19 cellular contexts compared by ENCODE assay signal in the genomic region with DNA sequence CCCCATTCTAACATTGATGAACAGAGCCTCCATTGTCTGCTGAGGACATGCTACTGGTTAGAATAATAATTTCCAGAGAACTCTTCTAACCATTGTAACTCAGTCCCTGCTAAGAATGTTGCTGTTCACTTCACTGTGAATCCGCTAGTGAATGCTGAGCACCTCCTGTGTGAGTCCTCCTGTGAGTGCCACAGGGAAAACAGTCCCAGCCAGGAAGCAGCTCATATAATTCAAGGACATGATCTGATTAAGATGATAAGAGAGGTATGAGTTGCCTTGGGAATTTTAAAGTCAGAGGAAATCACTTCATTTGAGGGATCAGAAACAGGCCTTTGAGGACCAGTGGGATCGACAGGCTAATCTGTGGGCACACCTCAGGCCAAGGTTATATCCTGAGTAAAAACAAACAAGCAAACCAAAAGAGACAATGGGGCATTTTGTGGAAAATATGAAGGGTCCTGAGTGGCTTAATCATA. TPM values are rescaled to one million over a fixed set of nuclear protein-coding genes. Genes with fewer than 3 reads are reported as not detected.
A peak's percentile ranks its signal among the peaks of the same experiment; 100 is the strongest.
DNase-seq lines count a peak whose midpoint lies in the region; ATAC-seq and TF ChIP-seq lines count a peak whose summit lies in the region.
"Had no signal": no experiment of that assay in that cellular context is flagged by ENCODE, and none has a peak within 500 bp of the region (broad histone marks: within the 10 kb centered on the region; RNA-seq: fewer than 3 reads in every experiment).

No MANE protein-coding gene starts in this region.

- H3F3A ChIP-seq in Loucy (ENCODE audit: low read depth) = no peaks in the 10 kb centered on the region

- H3K4me3 Mint-ChIP-seq in activated CD8-positive, alpha-beta T cell treated with anti-CD3 and anti-CD28 coated beads, Interleukin-2, amount 10 ng/mL, durations not matched to agents 7 days and 5 days = no peak overlapping the region
- H3K4me3 Mint-ChIP-seq in activated CD8-positive, alpha-beta T cell treated with anti-CD3 and anti-CD28 coated beads for 36 hours = no peak overlapping the region
- H3K4me3 Mint-ChIP-seq: activated CD4-positive, alpha-beta memory T cell treated with anti-CD3 and anti-CD28 coated beads for 36 hours; type B pancreatic cell had no signal

- peaks cover 16% of the 10 kb centered on the region for H3K4me1 ChIP-seq in Loucy (ENCODE audit: insufficient read depth, low read length, poor library complexity, severe bottlenecking)
- peaks cover 85 to 94% of the 10 kb centered on the region in 2 experiments for H3K4me1 ChIP-seq in neutrophil (ENCODE audit: control insufficient read depth in 1 of 2, insufficient read depth in 1 of 2, low read depth in 1 of 2, low read length in 1 of 2)

- intact Hi-C loops in activated CD8-positive, alpha-beta T cell treated with anti-CD3 and anti-CD28 coated beads for 36 hours (cut with micrococcal nuclease) = no loop called here

- H3K79me2 ChIP-seq in Loucy (ENCODE audit: insufficient read depth, low read length) = no peaks in the 10 kb centered on the region
- H3K79me2 ChIP-seq: hepatocyte had no signal

- H3K9me3 Mint-ChIP-seq in activated CD8-positive, alpha-beta T cell treated with anti-CD3 and anti-CD28 coated beads, Interleukin-2, amount 10 ng/mL, durations not matched to agents 7 days and 5 days (ENCODE audit: insufficient read depth) = no peaks in the 10 kb centered on the region
- H3K9me3 Mint-ChIP-seq in activated CD8-positive, alpha-beta T cell treated with anti-CD3 and anti-CD28 coated beads for 36 hours = no peaks in the 10 kb centered on the region
- H3K9me3 Mint-ChIP-seq: type B pancreatic cell had no signal

- H4K20me1 ChIP-seq in Loucy (ENCODE audit: insufficient read depth, low read length, poor library complexity, severe bottlenecking) = no peaks in the 10 kb centered on the region

- POLR2A ChIA-PET in activated CD8-positive, alpha-beta T cell treated with anti-CD3 and anti-CD28 coated beads, Interleukin-2, amount 10 ng/mL, durations not matched to agents 7 days and 5 days (lab: Charles Lee) = no interaction called here
- POLR2A ChIA-PET in activated CD8-positive, alpha-beta T cell treated with anti-CD3 and anti-CD28 coated beads for 36 hours (lab: Charles Lee) = no interaction called here

- H3K27me3 ChIP-seq in Loucy (ENCODE audit: insufficient read depth, low read length, poor library complexity, severe bottlenecking) (no peaks in the 10 kb centered on the region), neutrophil (no peaks in the 10 kb centered on the region)
- H3K27me3 ChIP-seq: hepatocyte had no signal

- H3K27ac Mint-ChIP-seq in activated CD8-positive, alpha-beta T cell treated with anti-CD3 and anti-CD28 coated beads, Interleukin-2, amount 10 ng/mL, durations not matched to agents 7 days and 5 days = peak overlapping the region; percentile 33
- no peak overlapping the region for H3K27ac Mint-ChIP-seq in activated CD8-positive, alpha-beta T cell treated with anti-CD3 and anti-CD28 coated beads for 36 hours
- H3K27ac Mint-ChIP-seq: activated CD4-positive, alpha-beta memory T cell treated with anti-CD3 and anti-CD28 coated beads for 36 hours; type B pancreatic cell had no signal

- H3K27me3 Mint-ChIP-seq in activated CD8-positive, alpha-beta T cell treated with anti-CD3 and anti-CD28 coated beads, Interleukin-2, amount 10 ng/mL, durations not matched to agents 7 days and 5 days (ENCODE audit: low read depth) = no peaks in the 10 kb centered on the region
- no peaks in the 10 kb centered on the region for H3K27me3 Mint-ChIP-seq in activated CD8-positive, alpha-beta T cell treated with anti-CD3 and anti-CD28 coated beads for 36 hours
- H3K27me3 Mint-ChIP-seq: activated CD4-positive, alpha-beta memory T cell treated with anti-CD3 and anti-CD28 coated beads for 36 hours; type B pancreatic cell had no signal

- no peaks in the 10 kb centered on the region for H3K9me2 ChIP-seq in Loucy (replicated peaks; ENCODE audit: low read depth, low read length)

- no peaks in the 10 kb centered on the region for H3K9me3 ChIP-seq in Loucy (ENCODE audit: insufficient read depth, low read depth, low read length)
- H3K9me3 ChIP-seq in neutrophil = no peaks in the 10 kb centered on the region

- no peak overlapping the region for H3K4me2 ChIP-seq in Loucy (ENCODE audit: low read depth, low read length, poor library complexity, severe bottlenecking)
- H3K4me2 ChIP-seq: hepatocyte had no signal

- peak overlapping the region; percentile 88 for H3K27ac ChIP-seq in neutrophil
- H3K27ac ChIP-seq: hepatocyte, WERI-Rb-1 had no signal

- no peak for DNase-seq in activated CD8-positive, alpha-beta T cell treated with anti-CD3 and anti-CD28 coated beads, Interleukin-2, amount 10 ng/mL, durations not matched to agents 7 days and 5 days
- no peak for DNase-seq in activated CD8-positive, alpha-beta T cell treated with anti-CD3 and anti-CD28 coated beads for 36 hours
- DNase-seq in globus pallidus (ENCODE audit: low spot score) (peak; percentile 27), NCI-H1436 (lab: John Stamatoyannopoulos, UW) (no peak), OCI-M1 (lab: John Stamatoyannopoulos, UW) (no peak)
- DNase-seq: activated CD4-positive, alpha-beta memory T cell treated with anti-CD3 and anti-CD28 coated beads for 36 hours; activated gamma-delta T cell; activated T-cell treated with anti-CD3 and anti-CD28 coated beads for 4 hours; NCI-H187; NCI-H82; PC-3; retina; WERI-Rb-1 had no signal

- no peak for ATAC-seq in activated CD8-positive, alpha-beta T cell treated with anti-CD3 and anti-CD28 coated beads, Interleukin-2, amount 10 ng/mL, durations not matched to agents 7 days and 5 days
- no peak for ATAC-seq in activated CD8-positive, alpha-beta T cell treated with anti-CD3 and anti-CD28 coated beads for 36 hours
- no peak for ATAC-seq in HG03342 (IDR thresholded peaks at IDR 0.05; ENCODE audit: unreplicated experiment)
- ATAC-seq: HCT116, PC-3 had no signal

- peaks cover 42% of the 10 kb centered on the region for H3K4me1 Mint-ChIP-seq in activated CD8-positive, alpha-beta T cell treated with anti-CD3 and anti-CD28 coated beads, Interleukin-2, amount 10 ng/mL, durations not matched to agents 7 days and 5 days (ENCODE audit: low read depth)
- peaks cover 37% of the 10 kb centered on the region for H3K4me1 Mint-ChIP-seq in activated CD8-positive, alpha-beta T cell treated with anti-CD3 and anti-CD28 coated beads for 36 hours (ENCODE audit: low read depth)

- no peak overlapping the region for H3K4me3 ChIP-seq in Loucy (ENCODE audit: low read length, poor library complexity, severe bottlenecking)
- H3K4me3 ChIP-seq in neutrophil (ENCODE audit: low read depth in 1 of 2, low read length in 1 of 2) = peak overlapping the region in 1 of 2 experiments; percentile 59
- H3K4me3 ChIP-seq: hepatocyte had no signal

- CTCF ChIA-PET in activated CD8-positive, alpha-beta T cell treated with anti-CD3 and anti-CD28 coated beads, Interleukin-2, amount 10 ng/mL, durations not matched to agents 7 days and 5 days (lab: Charles Lee) = interaction anchor here (1.4 kb wide), 1 partner anchor 141 kb away, joined by 3 read pairs; no protein-coding TSS in a partner anchor
- CTCF ChIA-PET in activated CD8-positive, alpha-beta T cell treated with anti-CD3 and anti-CD28 coated beads for 36 hours (lab: Charles Lee) = no interaction called here

- 0 out of 2 replicates have a peak overlapping the region, but pooled peaks have one; percentile 61 for H2AFZ ChIP-seq in Loucy (ENCODE audit: low read length)
- H2AFZ ChIP-seq: hepatocyte had no signal

- H3K36me3 Mint-ChIP-seq in activated CD8-positive, alpha-beta T cell treated with anti-CD3 and anti-CD28 coated beads, Interleukin-2, amount 10 ng/mL, durations not matched to agents 7 days and 5 days (ENCODE audit: low read depth) = peaks cover 9% of the 10 kb centered on the region
- peaks cover 7% of the 10 kb centered on the region for H3K36me3 Mint-ChIP-seq in activated CD8-positive, alpha-beta T cell treated with anti-CD3 and anti-CD28 coated beads for 36 hours (ENCODE audit: low read depth)
- H3K36me3 Mint-ChIP-seq: type B pancreatic cell had no signal

- no peak for TF ChIP-seq CTCF in activated CD8-positive, alpha-beta T cell treated with anti-CD3 and anti-CD28 coated beads for 36 hours (IDR thresholded peaks at IDR 0.05)
- TF ChIP-seq CTCF in Loucy (conservative IDR thresholded peaks at IDR 0.05; ENCODE audit: low read length) (no peak), neutrophil (IDR thresholded peaks at IDR 0.05) (no peak)

- H3K36me3 ChIP-seq in Loucy (ENCODE audit: insufficient read depth, low read length) (no peaks in the 10 kb centered on the region), neutrophil (no peaks in the 10 kb centered on the region)
- H3K36me3 ChIP-seq: WERI-Rb-1 had no signal

- H3K9ac ChIP-seq in Loucy (ENCODE audit: low read depth, low read length, poor library complexity, severe bottlenecking) = no peak overlapping the region

RNA-seq across cellular contexts. Expression of a gene that starts 33.9 kb away (rescaled TPM):
- total RNA-seq in activated CD8-positive, alpha-beta T cell treated with anti-CD3 and anti-CD28 coated beads, Interleukin-2, amount 10 ng/mL, durations not matched to agents 7 days and 5 days = 1 to 10 TPM; 5.0 to 7.4 TPM
- 1 to 10 TPM; 6.2 to 8.2 TPM for total RNA-seq in activated CD8-positive, alpha-beta T cell treated with anti-CD3 and anti-CD28 coated beads for 36 hours

RNA-seq across cellular contexts. Expression of a gene that starts 37.3 kb away (rescaled TPM):
- 10 to 100 TPM; 46.5 to 49.9 TPM for total RNA-seq in activated CD8-positive, alpha-beta T cell treated with anti-CD3 and anti-CD28 coated beads, Interleukin-2, amount 10 ng/mL, durations not matched to agents 7 days and 5 days
- 10 to 100 TPM; 52.5 to 60.2 TPM for total RNA-seq in activated CD8-positive, alpha-beta T cell treated with anti-CD3 and anti-CD28 coated beads for 36 hours
